Comparison of ENCODE assay signal across 1 cellular context in the genomic region with DNA sequence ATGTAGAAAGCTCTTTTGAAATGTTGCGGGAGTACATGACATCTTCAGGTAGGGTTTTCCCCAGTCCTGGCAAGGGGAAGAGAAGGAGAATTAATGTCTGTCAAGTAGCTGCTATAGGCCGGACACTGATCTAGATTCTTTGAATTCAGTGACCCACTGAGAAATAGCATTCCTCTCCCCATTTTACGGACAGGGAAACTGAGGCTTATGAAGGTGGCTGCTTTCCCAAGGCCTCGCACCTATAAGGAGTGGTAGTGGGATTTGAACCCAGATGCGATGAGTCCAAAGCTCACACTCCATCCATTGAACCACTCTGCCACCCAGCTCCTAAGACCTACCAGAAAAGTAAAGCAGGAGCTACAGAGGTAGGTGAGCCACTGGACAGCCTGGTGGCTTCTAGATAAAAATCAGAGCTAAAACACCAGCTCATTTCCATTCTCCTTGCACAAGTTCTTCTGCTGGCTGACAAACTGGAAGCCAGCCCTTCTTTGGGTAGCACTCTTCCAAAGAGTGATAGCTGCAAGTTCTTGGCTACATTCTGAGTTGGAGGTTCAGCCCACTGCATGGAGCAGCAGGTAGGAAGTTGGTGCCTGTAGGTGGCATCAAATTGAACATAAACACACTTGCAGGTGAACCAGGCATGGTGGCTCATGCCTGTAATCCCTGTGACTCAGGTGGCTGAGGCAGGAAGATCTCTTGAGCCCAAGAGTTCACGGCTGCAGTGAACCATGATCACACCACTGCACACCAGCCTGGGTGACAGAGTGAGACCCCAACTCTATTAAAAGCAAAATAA.
TF ChIP-seq lines count a peak whose summit lies in the region.

No MANE protein-coding gene starts in this region.

TF ChIP-seq in HepG2, 621 proteins besides CTCF, POLR2A, EP300 and RAD21 (continued from another document):
- TF ChIP-seq, protein P1, sequence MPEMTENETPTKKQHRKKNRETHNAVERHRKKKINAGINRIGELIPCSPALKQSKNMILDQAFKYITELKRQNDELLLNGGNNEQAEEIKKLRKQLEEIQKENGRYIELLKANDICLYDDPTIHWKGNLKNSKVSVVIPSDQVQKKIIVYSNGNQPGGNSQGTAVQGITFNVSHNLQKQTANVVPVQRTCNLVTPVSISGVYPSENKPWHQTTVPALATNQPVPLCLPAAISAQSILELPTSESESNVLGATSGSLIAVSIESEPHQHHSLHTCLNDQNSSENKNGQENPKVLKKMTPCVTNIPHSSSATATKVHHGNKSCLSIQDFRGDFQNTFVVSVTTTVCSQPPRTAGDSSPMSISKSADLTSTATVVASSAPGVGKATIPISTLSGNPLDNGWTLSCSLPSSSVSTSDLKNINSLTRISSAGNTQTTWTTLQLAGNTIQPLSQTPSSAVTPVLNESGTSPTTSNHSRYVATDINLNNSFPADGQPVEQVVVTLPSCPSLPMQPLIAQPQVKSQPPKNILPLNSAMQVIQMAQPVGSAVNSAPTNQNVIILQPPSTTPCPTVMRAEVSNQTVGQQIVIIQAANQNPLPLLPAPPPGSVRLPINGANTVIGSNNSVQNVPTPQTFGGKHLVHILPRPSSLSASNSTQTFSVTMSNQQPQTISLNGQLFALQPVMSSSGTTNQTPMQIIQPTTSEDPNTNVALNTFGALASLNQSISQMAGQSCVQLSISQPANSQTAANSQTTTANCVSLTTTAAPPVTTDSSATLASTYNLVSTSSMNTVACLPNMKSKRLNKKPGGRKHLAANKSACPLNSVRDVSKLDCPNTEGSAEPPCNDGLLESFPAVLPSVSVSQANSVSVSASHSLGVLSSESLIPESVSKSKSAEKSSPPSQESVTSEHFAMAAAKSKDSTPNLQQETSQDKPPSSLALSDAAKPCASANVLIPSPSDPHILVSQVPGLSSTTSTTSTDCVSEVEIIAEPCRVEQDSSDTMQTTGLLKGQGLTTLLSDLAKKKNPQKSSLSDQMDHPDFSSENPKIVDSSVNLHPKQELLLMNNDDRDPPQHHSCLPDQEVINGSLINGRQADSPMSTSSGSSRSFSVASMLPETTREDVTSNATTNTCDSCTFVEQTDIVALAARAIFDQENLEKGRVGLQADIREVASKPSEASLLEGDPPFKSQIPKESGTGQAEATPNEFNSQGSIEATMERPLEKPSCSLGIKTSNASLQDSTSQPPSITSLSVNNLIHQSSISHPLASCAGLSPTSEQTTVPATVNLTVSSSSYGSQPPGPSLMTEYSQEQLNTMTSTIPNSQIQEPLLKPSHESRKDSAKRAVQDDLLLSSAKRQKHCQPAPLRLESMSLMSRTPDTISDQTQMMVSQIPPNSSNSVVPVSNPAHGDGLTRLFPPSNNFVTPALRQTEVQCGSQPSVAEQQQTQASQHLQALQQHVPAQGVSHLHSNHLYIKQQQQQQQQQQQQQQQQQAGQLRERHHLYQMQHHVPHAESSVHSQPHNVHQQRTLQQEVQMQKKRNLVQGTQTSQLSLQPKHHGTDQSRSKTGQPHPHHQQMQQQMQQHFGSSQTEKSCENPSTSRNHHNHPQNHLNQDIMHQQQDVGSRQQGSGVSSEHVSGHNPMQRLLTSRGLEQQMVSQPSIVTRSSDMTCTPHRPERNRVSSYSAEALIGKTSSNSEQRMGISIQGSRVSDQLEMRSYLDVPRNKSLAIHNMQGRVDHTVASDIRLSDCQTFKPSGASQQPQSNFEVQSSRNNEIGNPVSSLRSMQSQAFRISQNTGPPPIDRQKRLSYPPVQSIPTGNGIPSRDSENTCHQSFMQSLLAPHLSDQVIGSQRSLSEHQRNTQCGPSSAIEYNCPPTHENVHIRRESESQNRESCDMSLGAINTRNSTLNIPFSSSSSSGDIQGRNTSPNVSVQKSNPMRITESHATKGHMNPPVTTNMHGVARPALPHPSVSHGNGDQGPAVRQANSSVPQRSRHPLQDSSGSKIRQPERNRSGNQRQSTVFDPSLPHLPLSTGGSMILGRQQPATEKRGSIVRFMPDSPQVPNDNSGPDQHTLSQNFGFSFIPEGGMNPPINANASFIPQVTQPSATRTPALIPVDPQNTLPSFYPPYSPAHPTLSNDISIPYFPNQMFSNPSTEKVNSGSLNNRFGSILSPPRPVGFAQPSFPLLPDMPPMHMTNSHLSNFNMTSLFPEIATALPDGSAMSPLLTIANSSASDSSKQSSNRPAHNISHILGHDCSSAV (CRISPR knock-in tag; IDR thresholded peaks at IDR 0.05; ENCODE audit: borderline replicate concordance) = no peak
